Comparison of ENCODE assay signal across 9 cellular contexts in genomic region chr1:46612937-46613660, GRCh38. TPM values are rescaled to one million over a fixed set of nuclear protein-coding genes. Genes with fewer than 3 reads are reported as not detected.
DNase-seq lines count a peak whose midpoint lies in the region; ATAC-seq and TF ChIP-seq lines count a peak whose summit lies in the region.
"Had no signal": no experiment of that assay in that cellular context is flagged by ENCODE, and none has a peak within 500 bp of the region (broad histone marks: within the 10 kb centered on the region; RNA-seq: fewer than 3 reads in every experiment).

No MANE protein-coding gene starts in this region.

- intact Hi-C loops in left lung (cut with DNase I) = no loop called here

- no peak overlapping the region for H3K56ac ChIP-seq in H9 (ENCODE audit: insufficient read length, low read depth, low read length)

- H3K4ac ChIP-seq in H9 (ENCODE audit: low read depth, low read length) = no peak overlapping the region

- H3T11ph ChIP-seq in H9 (ENCODE audit: low read length) = no peak overlapping the region

- H4K20me1 ChIP-seq in H9 (ENCODE audit: control insufficient read depth, insufficient read depth, insufficient read length) = no peaks in the 10 kb centered on the region

- peaks cover 8% of the 10 kb centered on the region for H3K23me2 ChIP-seq in H9 (ENCODE audit: insufficient read length, low read depth, low read length, poor library complexity, severe bottlenecking)

- no peak overlapping the region for H3K9ac ChIP-seq in H9 (ENCODE audit: extremely low read depth, insufficient read length, low read length)

- peaks cover 16% of the 10 kb centered on the region for H3K27me3 Mint-ChIP-seq in H9 (ENCODE audit: low read depth)

- H3K36me3 Mint-ChIP-seq in H9 (ENCODE audit: insufficient read depth in 1 of 3, low read depth in 3 of 3) = peaks cover 0 to 10% (median 2%) of the 10 kb centered on the region in 3 experiments; a peak in 3 of 7 replicates
- peaks cover 53% of the 10 kb centered on the region for H3K36me3 Mint-ChIP-seq in stimulated activated effector memory CD8-positive, alpha-beta T cell treated with anti-CD3 and anti-CD28 coated beads, Interleukin-12 subunit alpha, Interleukin-12 subunit beta, amount 100 ng/mL, for 72 hours

- no peak overlapping the region for H3K4me2 ChIP-seq in H9 (ENCODE audit: insufficient read depth, insufficient read length, low read length)

- H2BK12ac ChIP-seq in H9 (ENCODE audit: insufficient read length, low read depth, low read length) = no peak overlapping the region

- H2BK120ac ChIP-seq in H9 (ENCODE audit: low read depth, low read length, poor library complexity, severe bottlenecking) = no peak overlapping the region

- H3K9me3 ChIP-seq in H9 (ENCODE audit: control insufficient read depth, low read depth, low read length) (no peaks in the 10 kb centered on the region), left lung (no peaks in the 10 kb centered on the region), WERI-Rb-1 (ENCODE audit: severe bottlenecking) (no peaks in the 10 kb centered on the region)

- H4K91ac ChIP-seq in H9 (ENCODE audit: insufficient read length, low read depth, low read length) = no peak overlapping the region

- peaks cover 0 to 41% of the 10 kb centered on the region in 2 donors for H3K36me3 ChIP-seq in left lung
- H3K36me3 ChIP-seq in WERI-Rb-1 = no peaks in the 10 kb centered on the region

- peak overlapping the region; percentile 38; the same call in 1 of the 2 replicates for H3K14ac ChIP-seq in H9 (ENCODE audit: insufficient read depth, low read length)

- H3K27ac ChIP-seq in H9 (ENCODE audit: insufficient read length, low read depth, low read length) = no peak overlapping the region
- peak overlapping the region; percentile 13 to 63 for H3K27ac ChIP-seq in left lung
- no peak overlapping the region for H3K27ac ChIP-seq in WERI-Rb-1

- no CpG with 5 or more reads among the region's 38 CpGs for WGBS in H9 (ENCODE audit: extremely low coverage, insufficient read length, low lambda C conversion rate)

- TF ChIP-seq CTCF in H9 (conservative IDR thresholded peaks at IDR 0.05) = no peak
- no peak for TF ChIP-seq CTCF in left lung (IDR thresholded peaks at IDR 0.05)
- no peak for TF ChIP-seq CTCF in WERI-Rb-1 (IDR thresholded peaks at IDR 0.05; ENCODE audit: low read depth, low read length)

- no peaks in the 10 kb centered on the region for H3K79me1 ChIP-seq in H9 (ENCODE audit: insufficient read depth, low read depth, low read length, poor library complexity, severe bottlenecking)

- H3K27me3 ChIP-seq in H9 (ENCODE audit: insufficient read depth, low read length) (peaks cover 3% of the 10 kb centered on the region; the same call in 1 of the 2 replicates), left lung (no peaks in the 10 kb centered on the region), WERI-Rb-1 (ENCODE audit: insufficient read depth, low read depth, severe bottlenecking) (no peaks in the 10 kb centered on the region)

- no peak for ATAC-seq in left lung
- ATAC-seq in stimulated activated effector memory CD8-positive, alpha-beta T cell treated with anti-CD3 and anti-CD28 coated beads, Interleukin-12 subunit alpha, Interleukin-12 subunit beta, amount 100 ng/mL, for 72 hours = no peak

- peak overlapping the region in 2 of 3 experiments; percentile 71 to 82; a peak in 2 of 7 replicates for H3K27ac Mint-ChIP-seq in H9
- H3K27ac Mint-ChIP-seq in stimulated activated effector memory CD8-positive, alpha-beta T cell treated with anti-CD3 and anti-CD28 coated beads, Interleukin-12 subunit alpha, Interleukin-12 subunit beta, amount 100 ng/mL, for 72 hours = peak overlapping the region; percentile 89

- H3K18ac ChIP-seq in H9 (ENCODE audit: insufficient read length, low read depth, low read length) = no peak overlapping the region

- H2AK5ac ChIP-seq in H9 (ENCODE audit: insufficient read length, low read length) = no peak overlapping the region

- peak overlapping the region; percentile 37 to 58; a peak in 4 of 5 replicates for H3K4me3 Mint-ChIP-seq in H9
- peak overlapping the region; percentile 47 for H3K4me3 Mint-ChIP-seq in stimulated activated effector memory CD8-positive, alpha-beta T cell treated with anti-CD3 and anti-CD28 coated beads, Interleukin-12 subunit alpha, Interleukin-12 subunit beta, amount 100 ng/mL, for 72 hours

- no peaks in the 10 kb centered on the region for H3K9me3 Mint-ChIP-seq in H9
- H3K9me3 Mint-ChIP-seq in stimulated activated effector memory CD8-positive, alpha-beta T cell treated with anti-CD3 and anti-CD28 coated beads, Interleukin-12 subunit alpha, Interleukin-12 subunit beta, amount 100 ng/mL, for 72 hours = no peaks in the 10 kb centered on the region

- H3K4me1 Mint-ChIP-seq in H9 = peaks cover 49 to 57% of the 10 kb centered on the region in 2 experiments
- peaks cover 79% of the 10 kb centered on the region for H3K4me1 Mint-ChIP-seq in stimulated activated effector memory CD8-positive, alpha-beta T cell treated with anti-CD3 and anti-CD28 coated beads, Interleukin-12 subunit alpha, Interleukin-12 subunit beta, amount 100 ng/mL, for 72 hours

- H2BK15ac ChIP-seq in H9 (ENCODE audit: low read depth, low read length) = no peak overlapping the region

- DNase-seq in H9 = no peak
- peak; percentile 40 for DNase-seq in cerebellar cortex (ENCODE audit: low spot score)
- peak in 1 of 2 donors; percentile 81 for DNase-seq in left lung
- no peak for DNase-seq in stimulated activated effector memory CD8-positive, alpha-beta T cell treated with anti-CD3 and anti-CD28 coated beads, Interleukin-12 subunit alpha, Interleukin-12 subunit beta, amount 100 ng/mL, for 72 hours (ENCODE audit: low spot score in 2 of 2)
- no peak for DNase-seq in NCI-H748 treated with DMSO at 0.1 percent for 48 hours (lab: John Stamatoyannopoulos, UW)
- no peak for DNase-seq in WERI-Rb-1
- DNase-seq in cortex of kidney (lab: John Stamatoyannopoulos, UW) = no peak
- no peak for DNase-seq in GM03348 (ENCODE audit: low spot score)
- DNase-seq: foreskin melanocyte had no signal

- no peak overlapping the region for H3K23ac ChIP-seq in H9 (ENCODE audit: insufficient read length, low read depth, low read length)

- H3K4me1 ChIP-seq in H9 (ENCODE audit: insufficient read depth, low read length) (peaks cover 14% of the 10 kb centered on the region; the same call in 1 of the 2 replicates), left lung (peaks cover 21 to 60% of the 10 kb centered on the region in 2 donors)

- no peaks in the 10 kb centered on the region for H3K79me2 ChIP-seq in H9 (ENCODE audit: insufficient read depth, low read length)

- peak overlapping the region in 1 of 2 donors; percentile 83 for H3K4me3 ChIP-seq in left lung
- H3K4me3 ChIP-seq in WERI-Rb-1 (ENCODE audit: low read depth, low read length) = no peak overlapping the region

- no peak overlapping the region for H4K5ac ChIP-seq in H9 (ENCODE audit: insufficient read length, low read depth, low read length)

- H2AFZ ChIP-seq in H9 (ENCODE audit: low read length) = no peak overlapping the region

- no peak overlapping the region for H2BK5ac ChIP-seq in H9 (ENCODE audit: insufficient read length, low read length)

- H4K8ac ChIP-seq in H9 (replicated peaks; ENCODE audit: insufficient read length, low read depth, low read length) = no peak overlapping the region

- H2BK20ac ChIP-seq in H9 (ENCODE audit: low read depth, low read length, poor library complexity, severe bottlenecking) = no peak overlapping the region

RNA-seq across cellular contexts. Expression of gene MOB3C, which starts 3.5 kb away (rescaled TPM):
- total RNA-seq in H9 (2021) = 3.2 and 4.1 TPM in 2 replicates
- 10 to 100 TPM; 16.0 to 21.3 TPM for total RNA-seq in left lung

RNA-seq across cellular contexts. Expression of gene MKNK1, which starts 9.0 kb away (rescaled TPM):
- 12.9 and 13.4 TPM in 2 replicates for total RNA-seq in H9 (2021)
- 10 to 100 TPM; 42.2 to 96.0 TPM for total RNA-seq in left lung

RNA-seq across cellular contexts. Expression of gene ATPAF1, which starts 55.1 kb away (rescaled TPM):
- total RNA-seq in H9 (2021) (57.3 and 59.6 TPM in 2 replicates), left lung (10 to 100 TPM; 34.3 to 45.2 TPM)

RNA-seq across cellular contexts. Expression of gene TEX38, which starts 58.6 kb away (rescaled TPM):
- total RNA-seq in H9 (2021) (not detected in 2 replicates), left lung (not detected)

Comparison
In these comparisons a context has a peak if more than half of its experiments do, and no peak if none do; other contexts are left out.
1. H3K27ac ChIP-seq: peak in left lung (2 of 2); none in H9 (single experiment) and WERI-Rb-1 (single experiment).